In genomic region chr1:147924813-147925212, GRCh38 we compare ENCODE assay signal across 23 cellular contexts. TPM values are rescaled to one million over a fixed set of nuclear protein-coding genes. Genes with fewer than 3 reads are reported as not detected.
A peak's percentile ranks its signal among the peaks of the same experiment; 100 is the strongest.
DNase-seq lines count a peak whose midpoint lies in the region; ATAC-seq, FAIRE-seq and TF ChIP-seq lines count a peak whose summit lies in the region.
"Had no signal": no experiment of that assay in that cellular context is flagged by ENCODE, and none has a peak within 500 bp of the region (broad histone marks: within the 10 kb centered on the region; RNA-seq: fewer than 3 reads in every experiment).

No MANE protein-coding gene starts in this region.

- peaks cover 11% of the 10 kb centered on the region for H3K79me2 ChIP-seq in K562 (ENCODE audit: control insufficient read depth, insufficient read depth, low read length)

- intact Hi-C loops in activated CD4-positive, alpha-beta T cell treated with anti-CD3 and anti-CD28 coated beads for 36 hours (cut with DNase I, micrococcal nuclease) = no loop called here
- intact Hi-C loops in K562 (cut with micrococcal nuclease) (no loop called here), esophagus muscularis mucosa (cut with DNase I) (no loop called here)

- CTCF ChIA-PET in activated CD4-positive, alpha-beta T cell treated with anti-CD3 and anti-CD28 coated beads for 36 hours (lab: Charles Lee) = interaction anchor here (0.6 kb wide), 1 partner anchor 180 kb away, joined by 3 read pairs; no protein-coding TSS in a partner anchor
- CTCF ChIA-PET in K562 (lab: Yijun Ruan, JAX; ENCODE audit: low intra/inter-chr PET ratio) = no interaction called here

- H3K27ac Mint-ChIP-seq in activated CD4-positive, alpha-beta T cell treated with anti-CD3 and anti-CD28 coated beads for 36 hours = no peak overlapping the region
- H3K27ac Mint-ChIP-seq in nephron progenitor cell = no peak overlapping the region

- DNase-seq in activated CD4-positive, alpha-beta T cell treated with anti-CD3 and anti-CD28 coated beads for 36 hours = peak; percentile 20
- DNase-seq in activated CD4-positive, alpha-beta T cell treated with anti-CD3 and anti-CD28 coated beads, Interleukin-2, amount 50 U/mL, for 48 hours = no peak
- DNase-seq in HT1080 (ENCODE audit: low read depth) (peak; percentile 4), K562 (ENCODE audit: extremely low read depth in 1 of 4, low spot score in 3 of 4) (peak in 2 of 4 experiments; percentile 4 to 36), iPS-NIHi11 (ENCODE audit: low spot score) (peak; percentile 1), esophagus muscularis mucosa (ENCODE audit: extremely low spot score) (no peak), NCI-H524 (lab: John Stamatoyannopoulos, UW) (no peak), nephron progenitor cell (no peak)
- DNase-seq: 8988T; Caco-2; CD4-positive, alpha-beta memory T cell; DMS 273 treated with DMSO at 0.1 percent for 48 hours; DMS79 treated with DMSO at 0.1 percent for 48 hours; Kasumi-1; MM.1S; NCI-H1092; NCI-H1436; NCI-H187 treated with DMSO at 0.1 percent for 48 hours had no signal

- H3K36me3 ChIP-seq in K562 (ENCODE audit: control insufficient read depth, insufficient read depth, low read length) = no peaks in the 10 kb centered on the region
- no peaks in the 10 kb centered on the region for H3K36me3 ChIP-seq in esophagus muscularis mucosa
- H3K36me3 ChIP-seq: BLaER1 treated with 17β-estradiol and CSF1 and Interleukin-3, amounts not matched to agents 10 nM and 100 nM; SJSA1 had no signal

- WGBS in K562 (ENCODE audit: insufficient coverage, low coverage, missing lambda C conversion rate) = 75% methylated on average over 1 of the region's 1 CpG
- 90% methylated on average over 1 of the region's 1 CpG for WGBS in esophagus muscularis mucosa

- no peak for FAIRE-seq in K562 (lab: Jason Lieb, UNC)

- TF ChIP-seq POLR2A in K562 (conservative IDR thresholded peaks at IDR 0.05) (no peak), esophagus muscularis mucosa (IDR thresholded peaks at IDR 0.05; ENCODE audit: low read depth) (no peak)

- no peak for ATAC-seq in activated CD4-positive, alpha-beta T cell treated with anti-CD3 and anti-CD28 coated beads for 36 hours
- ATAC-seq in K562 = no peak
- ATAC-seq: HCT116, Panc1 had no signal

- H2AFZ ChIP-seq in K562 (ENCODE audit: low read depth, low read length) = peak overlapping the region; percentile 38; the same call in 1 of the 2 replicates

- H3K27ac ChIP-seq in K562 (ENCODE audit: extremely low read depth, low read depth, low read length) (no peak overlapping the region), esophagus muscularis mucosa (replicated peaks in 1 of 4) (no peak overlapping the region)
- H3K27ac ChIP-seq: BLaER1 treated with 17β-estradiol and CSF1 and Interleukin-3, amounts not matched to agents 10 nM and 100 nM; SJSA1 had no signal

- H3K4me3 ChIP-seq in K562 (no peak overlapping the region), esophagus muscularis mucosa (no peak overlapping the region)
- H3K4me3 ChIP-seq: BLaER1 treated with 17β-estradiol and CSF1 and Interleukin-3, amounts not matched to agents 10 nM and 100 nM; SJSA1 had no signal

- peaks cover 11% of the 10 kb centered on the region for H3K4me1 Mint-ChIP-seq in activated CD4-positive, alpha-beta T cell treated with anti-CD3 and anti-CD28 coated beads for 36 hours
- H3K4me1 Mint-ChIP-seq in nephron progenitor cell = peaks cover 5% of the 10 kb centered on the region

- no peaks in the 10 kb centered on the region for H3K27me3 Mint-ChIP-seq in activated CD4-positive, alpha-beta T cell treated with anti-CD3 and anti-CD28 coated beads for 36 hours
- no peaks in the 10 kb centered on the region for H3K27me3 Mint-ChIP-seq in nephron progenitor cell (ENCODE audit: low read depth, poor library complexity)

- H3K9me1 ChIP-seq in K562 (ENCODE audit: control insufficient read depth, insufficient read depth, low read length) = no peaks in the 10 kb centered on the region

- no peak overlapping the region for H3K4me3 Mint-ChIP-seq in activated CD4-positive, alpha-beta T cell treated with anti-CD3 and anti-CD28 coated beads for 36 hours
- H3K4me3 Mint-ChIP-seq in nephron progenitor cell = no peak overlapping the region
- H3K4me3 Mint-ChIP-seq: CD4-positive, alpha-beta memory T cell had no signal

- H3K9me3 ChIP-seq in K562 (replicated peaks; ENCODE audit: control insufficient read depth, insufficient read depth, low read depth, low read length) (no peaks in the 10 kb centered on the region), esophagus muscularis mucosa (no peaks in the 10 kb centered on the region)
- H3K9me3 ChIP-seq: BLaER1 treated with 17β-estradiol and CSF1 and Interleukin-3, amounts not matched to agents 10 nM and 100 nM; Caco-2; SJSA1 had no signal

- H3K4me2 ChIP-seq in K562 (ENCODE audit: insufficient read depth, low read length) = no peak overlapping the region
- H3K4me2 ChIP-seq: BLaER1 treated with 17β-estradiol and CSF1 and Interleukin-3, amounts not matched to agents 10 nM and 100 nM had no signal

- TF ChIP-seq EP300 in K562 (IDR thresholded peaks at IDR 0.05; ENCODE audit: low read length) (no peak), esophagus muscularis mucosa (IDR thresholded peaks at IDR 0.05) (no peak)

- no peaks in the 10 kb centered on the region for H3K9me3 Mint-ChIP-seq in activated CD4-positive, alpha-beta T cell treated with anti-CD3 and anti-CD28 coated beads for 36 hours (ENCODE audit: low read depth)
- H3K9me3 Mint-ChIP-seq in nephron progenitor cell = no peaks in the 10 kb centered on the region
- H3K9me3 Mint-ChIP-seq: CD4-positive, alpha-beta memory T cell had no signal

- H3K4me1 ChIP-seq in K562 (replicated peaks in 1 of 2; ENCODE audit: control insufficient read depth in 2 of 2, insufficient read depth in 2 of 2, low read length in 2 of 2) (peaks cover 0 to 8% of the 10 kb centered on the region in 2 experiments; a peak in 3 of 5 replicates), esophagus muscularis mucosa (peaks cover 6 to 7% (median 6%) of the 10 kb centered on the region in 4 donors)
- H3K4me1 ChIP-seq: Caco-2, SJSA1 had no signal

- no peaks in the 10 kb centered on the region for H4K20me1 ChIP-seq in K562 (replicated peaks; ENCODE audit: control insufficient read depth, insufficient read depth, low read length)

- BruUV-seq in K562 (replicated peaks; lab: Mats Ljungman, UMichigan) = no TSS peak

- TF ChIP-seq CTCF in K562 (IDR thresholded peaks at IDR 0.05 in 2 of 3, conservative IDR thresholded peaks at IDR 0.05 in 1 of 3; ENCODE audit: insufficient read depth in 2 of 3, low read depth in 1 of 3, low read length in 3 of 3) (no peak), esophagus muscularis mucosa (IDR thresholded peaks at IDR 0.05) (no peak), nephron progenitor cell (IDR thresholded peaks at IDR 0.05) (no peak)

- POLR2A ChIA-PET in activated CD4-positive, alpha-beta T cell treated with anti-CD3 and anti-CD28 coated beads for 36 hours (lab: Charles Lee) = no interaction called here
- POLR2A ChIA-PET in K562 (lab: Yijun Ruan, JAX) = interaction anchor here (1.4 kb wide), 1 partner anchor 32 kb away, joined by 3 read pairs; no protein-coding TSS in a partner anchor

- no peak overlapping the region for H3K9ac ChIP-seq in K562 (ENCODE audit: insufficient read depth in 1 of 2, low read depth in 2 of 2, low read length in 2 of 2)
- H3K9ac ChIP-seq: BLaER1 treated with 17β-estradiol and CSF1 and Interleukin-3, amounts not matched to agents 10 nM and 100 nM had no signal

- in situ Hi-C loops in K562 (cut with MboI) = no loop called here

- no peaks in the 10 kb centered on the region for H3K27me3 ChIP-seq in K562 (ENCODE audit: control insufficient read depth in 2 of 2, insufficient read depth in 2 of 2, low read length in 2 of 2)
- H3K27me3 ChIP-seq in esophagus muscularis mucosa = no peaks in the 10 kb centered on the region
- H3K27me3 ChIP-seq: BLaER1 treated with 17β-estradiol and CSF1 and Interleukin-3, amounts not matched to agents 10 nM and 100 nM; SJSA1 had no signal

- TF ChIP-seq RAD21 in K562 (CRISPR knock-in tag; conservative IDR thresholded peaks at IDR 0.05 in 1 of 2, IDR thresholded peaks at IDR 0.05 in 1 of 2) = no peak

- H3K36me3 Mint-ChIP-seq in activated CD4-positive, alpha-beta T cell treated with anti-CD3 and anti-CD28 coated beads for 36 hours (ENCODE audit: low read depth) = no peaks in the 10 kb centered on the region
- H3K36me3 Mint-ChIP-seq in nephron progenitor cell (ENCODE audit: low read depth) = no peaks in the 10 kb centered on the region
- H3K36me3 Mint-ChIP-seq: CD4-positive, alpha-beta memory T cell had no signal

RNA-seq across cellular contexts. Expression of gene GPR89B, which starts 3.4 kb away (rescaled TPM):
- 10 to 100 TPM; 13.2 to 21.1 TPM for total RNA-seq in activated CD4-positive, alpha-beta T cell treated with anti-CD3 and anti-CD28 coated beads for 36 hours
- 6.8 and 7.4 TPM in 2 replicates for total RNA-seq in HT1080 (2014; rRNA removed; shearing (Covaris generic))
- 8.0 and 9.8 TPM in 2 replicates for polyA plus RNA-seq in HT1080 (2015; cell fraction: cytosol; rRNA removed)
- polyA plus RNA-seq in HT1080 (2015; cell fraction: nucleus; rRNA removed) = 25.9 and 28.4 TPM in 2 replicates
- total RNA-seq in K562 (2011; cell fraction: chromatin; rRNA removed; ENCODE audit: low replicate concordance) = 134 and 179 TPM in 2 replicates
- total RNA-seq in K562 (2011; cell fraction: nucleolus; rRNA removed) = 69.5 and 72.6 TPM in 2 replicates
- total RNA-seq in K562 (2011; cell fraction: nucleoplasm; rRNA removed) = 96.9 and 131 TPM in 2 replicates
- total RNA-seq in K562 (2014; rRNA removed) = 16.5 and 17.1 TPM in 2 replicates
- 27.9 and 31.4 TPM in 2 replicates for total RNA-seq in K562 (2014; rRNA removed; fragmentation: Illumina TruSeq; extraction: Trizol)
- total RNA-seq in K562 (2015; rRNA removed; fragmentation: Illumina TruSeq; extraction: Trizol) = 24.5 and 28.6 TPM in 2 replicates
- 17.6 and 19.0 TPM in 2 replicates for total RNA-seq in K562 (2021)
- polyA plus RNA-seq in K562 (2011; rRNA removed) = 37.4 and 39.3 TPM in 2 replicates
- 9.7 and 27.6 TPM in 2 replicates for polyA plus RNA-seq in K562 (2011; cell fraction: cytosol; rRNA removed)
- 82.5 and 118 TPM in 2 replicates for polyA plus RNA-seq in K562 (2011; cell fraction: nucleus; rRNA removed)
- polyA plus RNA-seq in K562 (2012) = 9.8 and 9.9 TPM in 2 replicates
- 16.7 and 19.6 TPM in 2 replicates for polyA plus RNA-seq in K562 (2014; fragmentation: Illumina TruSeq; extraction: Trizol)
- 10 to 100 TPM in 1 of 2 experiments, 1 to 10 TPM in 1; 9.3 to 12.2 TPM for polyA plus RNA-seq in K562 (2014; fragmentation: Nextera tagmentation; extraction: Ambion mirVana)
- 24.1 and 30.3 TPM in 2 replicates for polyA plus RNA-seq in K562 (2014; rRNA removed)
- 103 and 129 TPM in 2 replicates for polyA minus RNA-seq in K562 (2011; rRNA and poly(A)+ RNA removed)
- 9.9 and 13.7 TPM in 2 replicates for polyA minus RNA-seq in K562 (2011; cell fraction: cytosol; rRNA and poly(A)+ RNA removed)
- 73.6 and 141 TPM in 2 replicates for polyA minus RNA-seq in K562 (2011; cell fraction: nucleus; rRNA and poly(A)+ RNA removed)
- 10 to 100 TPM in 3 of 4 donors, 1 to 10 TPM in 1; 9.5 to 20.8 (median 10.4) TPM for total RNA-seq in esophagus muscularis mucosa

RNA-seq across cellular contexts. Expression of gene GJA8, which starts 22.2 kb away (rescaled TPM):
- not detected for total RNA-seq in activated CD4-positive, alpha-beta T cell treated with anti-CD3 and anti-CD28 coated beads for 36 hours
- total RNA-seq in HT1080 (2014; rRNA removed; shearing (Covaris generic)) = not detected in 2 replicates
- not detected in 2 replicates for polyA plus RNA-seq in HT1080 (2015; cell fraction: cytosol; rRNA removed)
- polyA plus RNA-seq in HT1080 (2015; cell fraction: nucleus; rRNA removed) = not detected in 2 replicates
- not detected in 2 replicates for total RNA-seq in K562 (2011; cell fraction: chromatin; rRNA removed; ENCODE audit: low replicate concordance)
- total RNA-seq in K562 (2011; cell fraction: nucleolus; rRNA removed) = not detected in 2 replicates
- total RNA-seq in K562 (2011; cell fraction: nucleoplasm; rRNA removed) = not detected in 2 replicates
- not detected in 2 replicates for total RNA-seq in K562 (2014; rRNA removed)
- not detected in 2 replicates for total RNA-seq in K562 (2014; rRNA removed; fragmentation: Illumina TruSeq; extraction: Trizol)
- not detected in 2 replicates for total RNA-seq in K562 (2015; rRNA removed; fragmentation: Illumina TruSeq; extraction: Trizol)
- not detected in 2 replicates for total RNA-seq in K562 (2021)
- not detected in 2 replicates for polyA plus RNA-seq in K562 (2011; rRNA removed)
- not detected in 2 replicates for polyA plus RNA-seq in K562 (2011; cell fraction: cytosol; rRNA removed)
- not detected in 2 replicates for polyA plus RNA-seq in K562 (2011; cell fraction: nucleus; rRNA removed)
- not detected in 2 replicates for polyA plus RNA-seq in K562 (2012)
- not detected in 2 replicates for polyA plus RNA-seq in K562 (2014; fragmentation: Illumina TruSeq; extraction: Trizol)
- not detected for polyA plus RNA-seq in K562 (2014; fragmentation: Nextera tagmentation; extraction: Ambion mirVana)
- polyA plus RNA-seq in K562 (2014; rRNA removed) = not detected in 2 replicates
- not detected in 2 replicates for polyA minus RNA-seq in K562 (2011; rRNA and poly(A)+ RNA removed)
- not detected in 2 replicates for polyA minus RNA-seq in K562 (2011; cell fraction: cytosol; rRNA and poly(A)+ RNA removed)
- not detected in 2 replicates for polyA minus RNA-seq in K562 (2011; cell fraction: nucleus; rRNA and poly(A)+ RNA removed)
- total RNA-seq in esophagus muscularis mucosa = not detected
- total RNA-seq: Caco-2; CD4-positive, alpha-beta memory T cell; NCI-H460; SJSA1 had no signal
- polyA plus RNA-seq: CD4-positive, alpha-beta memory T cell had no signal

Comparison
In these comparisons a context has a peak if more than half of its experiments do, and no peak if none do; other contexts are left out.
1. DNase-seq: peak in activated CD4-positive, alpha-beta T cell treated with anti-CD3 and anti-CD28 coated beads for 36 hours (single experiment), HT1080 (single experiment) and iPS-NIHi11 (single experiment); none in activated CD4-positive, alpha-beta T cell treated with anti-CD3 and anti-CD28 coated beads, Interleukin-2, amount 50 U/mL, for 48 hours (0 of 2), esophagus muscularis mucosa (single experiment), NCI-H524 (0 of 2) and nephron progenitor cell (single experiment).